In the genomic region with DNA sequence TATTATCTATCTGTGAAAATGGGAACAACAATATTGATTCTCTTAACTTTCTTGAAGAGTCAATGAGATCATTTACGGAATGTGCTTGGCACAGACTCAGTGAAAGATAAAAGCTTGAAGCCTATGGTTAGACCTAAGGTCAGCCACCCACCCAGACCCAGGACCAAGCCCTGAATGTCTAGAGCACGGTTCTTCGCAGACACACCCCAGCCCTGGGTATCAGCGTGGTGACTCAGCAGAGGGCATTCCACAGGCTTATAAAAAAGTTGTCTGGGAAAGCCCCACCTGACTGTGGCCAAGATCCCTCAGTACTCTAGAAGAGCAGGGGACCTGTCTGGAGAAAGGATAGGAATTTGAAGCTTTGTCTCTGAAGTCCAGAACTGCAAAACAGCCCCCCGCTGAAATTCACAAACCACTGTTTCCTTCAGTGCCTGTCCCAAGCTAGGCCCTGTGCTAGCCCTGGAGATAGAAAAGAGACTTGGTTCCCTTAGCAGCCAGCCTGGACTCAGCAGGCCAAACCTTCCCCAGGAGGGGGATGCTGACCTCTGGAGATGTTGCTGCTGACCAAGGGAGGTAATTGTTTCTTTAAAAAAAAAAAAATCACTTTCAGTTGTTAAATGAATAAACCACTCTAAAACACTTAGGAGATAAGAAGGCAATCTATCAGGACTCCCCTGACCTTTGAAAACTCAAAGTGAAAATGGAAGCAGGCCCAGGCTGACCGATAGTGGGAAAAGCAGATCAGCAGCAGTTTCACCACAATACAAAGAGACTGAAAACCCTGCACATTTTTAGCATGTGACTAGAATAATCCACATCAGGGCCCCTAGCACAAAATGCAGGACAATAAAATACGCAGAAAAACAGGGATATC, we compare ENCODE assay signal across 9 cellular contexts.
DNase-seq lines count a peak whose midpoint lies in the region; ATAC-seq and TF ChIP-seq lines count a peak whose summit lies in the region.
"Had no signal": no experiment of that assay in that cellular context is flagged by ENCODE, and none has a peak within 500 bp of the region (broad histone marks: within the 10 kb centered on the region; RNA-seq: fewer than 3 reads in every experiment).

No MANE protein-coding gene starts in this region.

- ATAC-seq in GM21390 (IDR thresholded peaks at IDR 0.05; ENCODE audit: unreplicated experiment), result peak; percentile 57
- peak; percentile 72 for ATAC-seq in HG03521 (IDR thresholded peaks at IDR 0.05; ENCODE audit: unreplicated experiment)
- ATAC-seq in activated T-cell treated with anti-CD3 and anti-CD28 coated beads, Interleukin-2, amount 50 U/mL, for 4 hours, result peak; percentile 55 to 62
- peak; percentile 88 for ATAC-seq in left lobe of liver

- H3K36me3 ChIP-seq in tibial artery, result no peaks in the 10 kb centered on the region

- H3K27ac ChIP-seq in tibial artery, result no peak overlapping the region

- intact Hi-C loops in tibial artery (cut with DNase I; ENCODE audit: low total_unique reads), result no loop called here

- H3K4me1 Mint-ChIP-seq in activated T-cell treated with anti-CD3 and anti-CD28 coated beads, Interleukin-2, amount 50 U/mL, for 4 hours (ENCODE audit: low read depth), result peaks cover 54% of the 10 kb centered on the region

- no peaks in the 10 kb centered on the region for H3K9me3 Mint-ChIP-seq in activated T-cell treated with anti-CD3 and anti-CD28 coated beads, Interleukin-2, amount 50 U/mL, for 4 hours
- H3K9me3 Mint-ChIP-seq: nephron had no signal

- H3K4me3 ChIP-seq in GM12864 (ENCODE audit: low read depth, low read length) (peak overlapping the region; percentile 23), tibial artery (no peak overlapping the region)

- H3K4me1 ChIP-seq in tibial artery, result peaks cover 0 to 23% (median 8%) of the 10 kb centered on the region in 4 donors

- TF ChIP-seq CTCF in GM12864 (IDR thresholded peaks at IDR 0.05; ENCODE audit: low read depth, low read length, missing control alignments) (no peak), tibial artery (IDR thresholded peaks at IDR 0.05) (no peak)

- no peaks in the 10 kb centered on the region for H3K27me3 Mint-ChIP-seq in activated T-cell treated with anti-CD3 and anti-CD28 coated beads, Interleukin-2, amount 50 U/mL, for 4 hours (ENCODE audit: low read depth)

- DNase-seq in GM12864 (ENCODE audit: low read depth) (peak; percentile 77), left lobe of liver (ENCODE audit: low spot score) (peak; percentile 56), NOMO-1 treated with dmso at 0.1 percent for 144 hours (lab: John Stamatoyannopoulos, UW; ENCODE audit: unreplicated experiment) (no peak), tibial artery (no peak), NCI-H510A treated with DMSO at 0.1 percent for 48 hours (lab: John Stamatoyannopoulos, UW) (no peak)
- DNase-seq in activated T-cell treated with anti-CD3 and anti-CD28 coated beads, Interleukin-2, amount 50 U/mL, for 4 hours, result peak; percentile 20

- H3K4me3 Mint-ChIP-seq in activated T-cell treated with anti-CD3 and anti-CD28 coated beads, Interleukin-2, amount 50 U/mL, for 4 hours, result peak overlapping the region; percentile 13
- H3K4me3 Mint-ChIP-seq: nephron had no signal

- no peaks in the 10 kb centered on the region for H3K27me3 ChIP-seq in tibial artery

- H3K36me3 Mint-ChIP-seq in activated T-cell treated with anti-CD3 and anti-CD28 coated beads, Interleukin-2, amount 50 U/mL, for 4 hours (ENCODE audit: insufficient read depth), result no peaks in the 10 kb centered on the region

- no peaks in the 10 kb centered on the region for H3K9me3 ChIP-seq in tibial artery

Comparison
In these comparisons a context has a peak if more than half of its experiments do, and no peak if none do; other contexts are left out.
1. DNase-seq: peak in GM12864 (single experiment), activated T-cell treated with anti-CD3 and anti-CD28 coated beads, Interleukin-2, amount 50 U/mL, for 4 hours (single experiment) and left lobe of liver (single experiment); none in NOMO-1 treated with dmso at 0.1 percent for 144 hours (single experiment), tibial artery (0 of 2) and NCI-H510A treated with DMSO at 0.1 percent for 48 hours (single experiment).
2. Peak in every context shown above with its lines, with median percentiles within 50 percentile points of each other: ATAC-seq.